In genomic region chr7:76364198-76364584, GRCh38 we compare ENCODE assay signal across 8 cellular contexts. TPM values are rescaled to one million over a fixed set of nuclear protein-coding genes. Genes with fewer than 3 reads are reported as not detected.
DNase-seq lines count a peak whose midpoint lies in the region; ATAC-seq and TF ChIP-seq lines count a peak whose summit lies in the region.

No MANE protein-coding gene starts in this region.

- intact Hi-C loops in vagina (cut with DNase I) = no loop called here

- peak overlapping the region; percentile 85 for H3K4me2 ChIP-seq in KMS-11

- ATAC-seq in HG02885 (IDR thresholded peaks at IDR 0.05; ENCODE audit: poor library complexity, unreplicated experiment) = no peak
- no peak for ATAC-seq in GM21447 (IDR thresholded peaks at IDR 0.05; ENCODE audit: unreplicated experiment)

- H3K4me3 ChIP-seq in KMS-11 (IDR thresholded peaks at IDR 0.05; ENCODE audit: insufficient read depth, low read depth, low read length) (no peak overlapping the region), vagina (no peak overlapping the region)

- no peaks in the 10 kb centered on the region for H3K79me2 ChIP-seq in KMS-11 (ENCODE audit: insufficient read depth, low read depth)

- DNase-seq in Caki2 (ENCODE audit: low read depth) (peak; percentile 66), amniotic epithelial cell (ENCODE audit: low read depth) (peak; percentile 81), vagina (ENCODE audit: extremely low spot score in 2 of 2) (no peak), NCI-H526 treated with DMSO at 0.1 percent for 48 hours (lab: John Stamatoyannopoulos, UW) (no peak)

- peak overlapping the region; percentile 82 for H2AFZ ChIP-seq in KMS-11 (ENCODE audit: low read depth)

- no peaks in the 10 kb centered on the region for H3K9me3 ChIP-seq in vagina

- TF ChIP-seq POLR2A in vagina (IDR thresholded peaks at IDR 0.05) = no peak

- H3K9ac ChIP-seq in KMS-11 = peak overlapping the region; percentile 77

- in situ Hi-C loops in Caki2 (cut with HindIII; ENCODE audit: low pct_unique_long_range_greater_than_20kb, low sequenced_read_pairs) = no loop called here

- H3K36me3 ChIP-seq in KMS-11 (ENCODE audit: insufficient read depth) (no peaks in the 10 kb centered on the region), vagina (no peaks in the 10 kb centered on the region)

- no peaks in the 10 kb centered on the region for H4K20me1 ChIP-seq in KMS-11 (ENCODE audit: insufficient read depth)

- no peak for TF ChIP-seq CTCF in KMS-11 (conservative IDR thresholded peaks at IDR 0.05; ENCODE audit: low read depth, low read length)
- TF ChIP-seq CTCF in vagina (IDR thresholded peaks at IDR 0.05) = no peak

- H3K27me3 ChIP-seq in KMS-11 (ENCODE audit: insufficient read depth, low read depth) = no peaks in the 10 kb centered on the region
- no peaks in the 10 kb centered on the region for H3K27me3 ChIP-seq in layer of hippocampus (ENCODE audit: control insufficient read depth, insufficient read depth, low read length)
- no peaks in the 10 kb centered on the region for H3K27me3 ChIP-seq in vagina

- peaks cover 30% of the 10 kb centered on the region for H3K4me1 ChIP-seq in KMS-11 (ENCODE audit: low read depth, poor library complexity, severe bottlenecking)
- H3K4me1 ChIP-seq in vagina = peaks cover 34% of the 10 kb centered on the region

- H3K27ac ChIP-seq in KMS-11 = peak overlapping the region; percentile 91
- H3K27ac ChIP-seq in layer of hippocampus (ENCODE audit: low read depth, low read length) = peak overlapping the region; percentile 49
- peak overlapping the region; percentile 94 for H3K27ac ChIP-seq in vagina

RNA-seq across cellular contexts. Expression of gene YWHAG, which starts 5.4 kb away (rescaled TPM):
- total RNA-seq in Caki2 (2014; rRNA removed; shearing (Covaris generic); ENCODE audit: low replicate concordance) = 63.4 and 73.1 TPM in 2 replicates
- total RNA-seq in vagina = 73.2 TPM

RNA-seq across cellular contexts. Expression of gene SSC4D, which starts 45.3 kb away (rescaled TPM):
- 1.1 and 11.0 TPM in 2 replicates for total RNA-seq in Caki2 (2014; rRNA removed; shearing (Covaris generic); ENCODE audit: low replicate concordance)
- total RNA-seq in vagina = not detected

Comparison
In these comparisons a context has a peak if more than half of its experiments do, and no peak if none do; other contexts are left out.
1. DNase-seq: peak in Caki2 (single experiment) and amniotic epithelial cell (single experiment); none in vagina (0 of 2) and NCI-H526 treated with DMSO at 0.1 percent for 48 hours (single experiment).
2. Peak in every context shown above with its lines, with median percentiles within 50 percentile points of each other: H3K27ac ChIP-seq.